In the genomic region with DNA sequence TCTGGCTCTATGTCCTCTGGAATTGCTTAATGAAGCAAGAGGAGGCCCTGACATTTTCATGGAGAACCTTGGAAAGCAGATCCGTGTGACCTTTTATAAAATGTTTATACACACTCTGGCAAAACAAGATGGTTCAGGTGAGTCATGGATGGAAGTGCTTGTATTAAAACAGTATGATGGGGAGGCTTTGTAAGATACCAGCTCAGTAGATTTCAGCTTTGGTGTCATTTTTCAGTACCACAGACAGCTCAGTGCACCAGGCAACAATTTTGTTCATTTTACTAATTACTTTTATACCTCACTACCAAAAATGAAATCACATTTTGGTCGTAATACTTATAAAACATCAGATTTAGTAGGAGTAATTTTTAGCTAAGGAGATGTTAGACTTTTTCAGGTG, we compare ENCODE assay signal across 2 cellular contexts.
A peak's percentile ranks its signal among the peaks of the same experiment; 100 is the strongest.
TF ChIP-seq lines count a peak whose summit lies in the region.

No MANE protein-coding gene starts in this region.

TF ChIP-seq in HCT116, 20 proteins besides CTCF, POLR2A, EP300 and RAD21:
- TF ChIP-seq, protein P1, sequence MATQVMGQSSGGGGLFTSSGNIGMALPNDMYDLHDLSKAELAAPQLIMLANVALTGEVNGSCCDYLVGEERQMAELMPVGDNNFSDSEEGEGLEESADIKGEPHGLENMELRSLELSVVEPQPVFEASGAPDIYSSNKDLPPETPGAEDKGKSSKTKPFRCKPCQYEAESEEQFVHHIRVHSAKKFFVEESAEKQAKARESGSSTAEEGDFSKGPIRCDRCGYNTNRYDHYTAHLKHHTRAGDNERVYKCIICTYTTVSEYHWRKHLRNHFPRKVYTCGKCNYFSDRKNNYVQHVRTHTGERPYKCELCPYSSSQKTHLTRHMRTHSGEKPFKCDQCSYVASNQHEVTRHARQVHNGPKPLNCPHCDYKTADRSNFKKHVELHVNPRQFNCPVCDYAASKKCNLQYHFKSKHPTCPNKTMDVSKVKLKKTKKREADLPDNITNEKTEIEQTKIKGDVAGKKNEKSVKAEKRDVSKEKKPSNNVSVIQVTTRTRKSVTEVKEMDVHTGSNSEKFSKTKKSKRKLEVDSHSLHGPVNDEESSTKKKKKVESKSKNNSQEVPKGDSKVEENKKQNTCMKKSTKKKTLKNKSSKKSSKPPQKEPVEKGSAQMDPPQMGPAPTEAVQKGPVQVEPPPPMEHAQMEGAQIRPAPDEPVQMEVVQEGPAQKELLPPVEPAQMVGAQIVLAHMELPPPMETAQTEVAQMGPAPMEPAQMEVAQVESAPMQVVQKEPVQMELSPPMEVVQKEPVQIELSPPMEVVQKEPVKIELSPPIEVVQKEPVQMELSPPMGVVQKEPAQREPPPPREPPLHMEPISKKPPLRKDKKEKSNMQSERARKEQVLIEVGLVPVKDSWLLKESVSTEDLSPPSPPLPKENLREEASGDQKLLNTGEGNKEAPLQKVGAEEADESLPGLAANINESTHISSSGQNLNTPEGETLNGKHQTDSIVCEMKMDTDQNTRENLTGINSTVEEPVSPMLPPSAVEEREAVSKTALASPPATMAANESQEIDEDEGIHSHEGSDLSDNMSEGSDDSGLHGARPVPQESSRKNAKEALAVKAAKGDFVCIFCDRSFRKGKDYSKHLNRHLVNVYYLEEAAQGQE (IDR thresholded peaks at IDR 0.05; ENCODE audit: low read depth): peak; percentile 39
- TF ChIP-seq EGR1 (IDR thresholded peaks at IDR 0.05; ENCODE audit: low read depth): no peak

TF ChIP-seq in GM12878, 131 proteins besides CTCF, POLR2A, EP300 and RAD21:
- TF ChIP-seq RCOR1 (conservative IDR thresholded peaks at IDR 0.05; ENCODE audit: low read depth, low read length): no peak
- TF ChIP-seq, protein P1 (IDR thresholded peaks at IDR 0.05; ENCODE audit: low read depth, low read length): peak; percentile 77
